In genomic region chr15:68894208-68894607, GRCh38 we compare ENCODE assay signal across 2 cellular contexts.
TF ChIP-seq lines count a peak whose summit lies in the region.

No MANE protein-coding gene starts in this region.

TF ChIP-seq in HEK293, 187 proteins besides CTCF, POLR2A, EP300 and RAD21:
- peak; percentile 64 for TF ChIP-seq PRDM10 (tag by site-specific recombination; IDR thresholded peaks at IDR 0.05)
- no peak for TF ChIP-seq PRDM2 (tag by site-specific recombination; IDR thresholded peaks at IDR 0.05; ENCODE audit: borderline replicate concordance)
- peak; percentile 96 for TF ChIP-seq ZNF449 (tag by site-specific recombination; IDR thresholded peaks at IDR 0.05)
- TF ChIP-seq ZIC2 (tag by site-specific recombination; IDR thresholded peaks at IDR 0.05): peak; percentile 45; the same call in 1 of the 2 replicates

TF ChIP-seq in K562, 482 proteins besides CTCF, POLR2A, EP300 and RAD21 (continued from another document):
- TF ChIP-seq PKNOX1 (IDR thresholded peaks at IDR 0.05): no peak
TF ChIP-seq in K562: peak in this region for 1.
